ENCODE assay signal across 25 cellular contexts in the genomic region with DNA sequence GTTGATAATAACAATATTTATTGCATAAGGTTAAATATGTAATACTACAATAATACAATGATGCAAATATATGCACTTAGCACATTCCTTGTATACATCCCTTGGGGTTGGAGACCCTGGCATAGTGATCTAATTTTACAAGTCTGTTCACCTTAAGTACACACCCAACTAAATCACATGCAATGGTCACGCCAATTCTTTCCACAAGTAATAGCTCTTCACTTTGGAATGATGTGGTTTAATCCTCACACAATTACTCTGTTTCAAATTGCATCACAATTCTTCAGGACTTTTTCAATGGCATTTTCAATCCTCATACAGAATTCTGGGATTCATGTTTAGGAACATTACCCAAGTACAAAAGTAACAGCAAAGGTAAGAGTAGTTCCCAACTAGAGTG.
"Had no signal": no experiment of that assay in that cellular context is flagged by ENCODE, and none has a peak within 500 bp of the region (broad histone marks: within the 10 kb centered on the region; RNA-seq: fewer than 3 reads in every experiment).

No MANE protein-coding gene starts in this region.

- H3K27me3 ChIP-seq: body of pancreas, Peyer's patch had no signal

- DNase-seq: activated B cell treated with CpG ODN at 0.5 μM for 24 hours; activated CD4-positive, alpha-beta T cell treated with anti-CD3 and anti-CD28 coated beads for 1 hour; activated CD4-positive, alpha-beta T cell treated with anti-CD3 and anti-CD28 coated beads, Interleukin-2, amount 10 ng/mL, durations not matched to agents 24 days and 14 days; activated CD4-positive, alpha-beta T cell treated with anti-CD3 and anti-CD28 coated beads, Interleukin-2, amount 50 U/mL, for 48 hours; activated CD8-positive, alpha-beta memory T cell treated with anti-CD3 and anti-CD28 coated beads, Interleukin-2, amount 10 ng/mL, durations not matched to agents 7 days and 5 days; activated effector memory CD4-positive, alpha-beta T cell treated with Interleukin-2 at 50 U/mL for 16 hours; activated naive CD4-positive, alpha-beta T cell treated with anti-CD3 and anti-CD28 coated beads for 36 hours; activated T-cell treated with anti-CD3 and anti-CD28 coated beads, Interleukin-2, amount 50 U/mL, for 24 hours; anterior cingulate cortex; body of pancreas; central memory CD4-positive, alpha-beta T cell; NCI-H1105 treated with DMSO at 0.1 percent for 48 hours; NCI-H1436 treated with DMSO at 0.1 percent for 48 hours; NCI-H187; NCI-H2081; NCI-H446; NCI-H524; Peyer's patch; SHP77; T-helper 17 cell; T-helper 9 cell had no signal

- H3K36me3 ChIP-seq: Peyer's patch had no signal

- FAIRE-seq: bronchial epithelial cell had no signal

- H3K27me3 Mint-ChIP-seq: activated B cell treated with CpG ODN at 0.5 μM for 24 hours; activated T-cell treated with anti-CD3 and anti-CD28 coated beads, Interleukin-2, amount 50 U/mL, for 24 hours had no signal

- H3K9me3 ChIP-seq: body of pancreas, Peyer's patch had no signal

- H3K9me3 Mint-ChIP-seq: activated B cell treated with CpG ODN at 0.5 μM for 24 hours; activated CD4-positive, alpha-beta T cell treated with anti-CD3 and anti-CD28 coated beads, Interleukin-2, amount 10 ng/mL, durations not matched to agents 24 days and 14 days; activated naive CD4-positive, alpha-beta T cell treated with anti-CD3 and anti-CD28 coated beads for 36 hours; activated T-cell treated with anti-CD3 and anti-CD28 coated beads, Interleukin-2, amount 50 U/mL, for 24 hours; activated T-helper 1 cell treated with anti-CD3 and anti-CD28 coated beads, Interleukin-12 subunit alpha, Interleukin-12 subunit beta, Interleukin-2, Interleukin-4 antibody, amounts not matched to agents 30 ng/mL and 10 ng/mL and 1 ng/mL, durations not matched to agents 14 hours and 24 hours and 36 hours had no signal

- ATAC-seq: activated CD8-positive, alpha-beta memory T cell treated with anti-CD3 and anti-CD28 coated beads, Interleukin-2, amount 10 ng/mL, durations not matched to agents 7 days and 5 days; body of pancreas; T-helper 17 cell had no signal

- H3K4me3 Mint-ChIP-seq: activated B cell treated with CpG ODN at 0.5 μM for 24 hours; activated CD4-positive, alpha-beta T cell treated with anti-CD3 and anti-CD28 coated beads, Interleukin-2, amount 10 ng/mL, durations not matched to agents 24 days and 14 days; activated CD8-positive, alpha-beta memory T cell treated with anti-CD3 and anti-CD28 coated beads, Interleukin-2, amount 10 ng/mL, durations not matched to agents 7 days and 5 days; activated naive CD4-positive, alpha-beta T cell treated with anti-CD3 and anti-CD28 coated beads for 36 hours; activated naive CD8-positive, alpha-beta T cell; activated T-cell treated with anti-CD3 and anti-CD28 coated beads, Interleukin-2, amount 50 U/mL, for 24 hours; activated T-helper 1 cell treated with anti-CD3 and anti-CD28 coated beads, Interleukin-12 subunit alpha, Interleukin-12 subunit beta, Interleukin-2, Interleukin-4 antibody, amounts not matched to agents 30 ng/mL and 10 ng/mL and 1 ng/mL, durations not matched to agents 14 hours and 24 hours and 36 hours; T-helper 17 cell had no signal

- H3K27ac ChIP-seq: body of pancreas, Peyer's patch, RWPE1 had no signal

- H3K27ac Mint-ChIP-seq: activated B cell treated with CpG ODN at 0.5 μM for 24 hours; activated CD4-positive, alpha-beta T cell treated with anti-CD3 and anti-CD28 coated beads, Interleukin-2, amount 10 ng/mL, durations not matched to agents 24 days and 14 days; activated CD8-positive, alpha-beta memory T cell treated with anti-CD3 and anti-CD28 coated beads, Interleukin-2, amount 10 ng/mL, durations not matched to agents 7 days and 5 days; activated naive CD4-positive, alpha-beta T cell treated with anti-CD3 and anti-CD28 coated beads for 36 hours; activated naive CD8-positive, alpha-beta T cell; activated T-cell treated with anti-CD3 and anti-CD28 coated beads, Interleukin-2, amount 50 U/mL, for 24 hours; activated T-helper 1 cell treated with anti-CD3 and anti-CD28 coated beads, Interleukin-12 subunit alpha, Interleukin-12 subunit beta, Interleukin-2, Interleukin-4 antibody, amounts not matched to agents 30 ng/mL and 10 ng/mL and 1 ng/mL, durations not matched to agents 14 hours and 24 hours and 36 hours; T-helper 17 cell had no signal

- H3K4me3 ChIP-seq: body of pancreas, Peyer's patch had no signal

- H3K4me1 Mint-ChIP-seq: activated B cell treated with CpG ODN at 0.5 μM for 24 hours; activated CD4-positive, alpha-beta T cell treated with anti-CD3 and anti-CD28 coated beads, Interleukin-2, amount 10 ng/mL, durations not matched to agents 24 days and 14 days; activated CD8-positive, alpha-beta memory T cell treated with anti-CD3 and anti-CD28 coated beads, Interleukin-2, amount 10 ng/mL, durations not matched to agents 7 days and 5 days; T-helper 17 cell had no signal

- H3K36me3 Mint-ChIP-seq: activated CD8-positive, alpha-beta memory T cell treated with anti-CD3 and anti-CD28 coated beads, Interleukin-2, amount 10 ng/mL, durations not matched to agents 7 days and 5 days; activated naive CD8-positive, alpha-beta T cell had no signal

- H3K4me1 ChIP-seq: Peyer's patch had no signal
